9 cellular contexts compared by ENCODE assay signal in the genomic region with DNA sequence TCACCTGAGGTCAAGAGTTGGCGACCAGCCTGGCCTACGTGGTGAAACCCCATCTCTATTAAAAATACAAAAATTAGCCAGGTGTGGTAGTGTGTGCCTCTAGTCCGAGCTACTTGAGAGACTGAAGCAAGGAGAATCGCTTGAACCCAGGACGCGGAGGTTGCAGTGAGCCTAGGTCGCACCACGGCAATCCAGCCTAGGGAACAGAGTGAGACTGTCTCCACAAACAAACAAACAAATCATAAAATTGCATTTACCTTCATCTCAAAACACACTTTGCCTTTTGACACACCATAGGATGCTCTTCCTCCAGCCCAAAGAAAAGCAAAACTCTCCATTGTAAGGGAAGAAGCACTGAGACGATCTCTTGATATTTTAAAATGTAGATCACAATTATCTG. TPM values are rescaled to one million over a fixed set of nuclear protein-coding genes. Genes with fewer than 3 reads are reported as not detected.
A peak's percentile ranks its signal among the peaks of the same experiment; 100 is the strongest.
DNase-seq lines count a peak whose midpoint lies in the region; ATAC-seq and TF ChIP-seq lines count a peak whose summit lies in the region.
"Had no signal": no experiment of that assay in that cellular context is flagged by ENCODE, and none has a peak within 500 bp of the region (broad histone marks: within the 10 kb centered on the region; RNA-seq: fewer than 3 reads in every experiment).

No MANE protein-coding gene starts in this region.

- H2AFZ ChIP-seq in DND-41 (ENCODE audit: low read depth, low read length) = no peak overlapping the region
- H2AFZ ChIP-seq in neural progenitor cell (replicated peaks) = no peak overlapping the region

- H3K4me2 ChIP-seq in DND-41 (ENCODE audit: insufficient read depth, low read length) (peak overlapping the region; percentile 75), neural progenitor cell (peak overlapping the region; percentile 78)

- ATAC-seq in DND-41 (ENCODE audit: insufficient read depth, low read depth) = no peak
- no peak for ATAC-seq in GM21717 (IDR thresholded peaks at IDR 0.05; ENCODE audit: unreplicated experiment)

- H3K27ac ChIP-seq in DND-41 (ENCODE audit: low read length) = no peak overlapping the region
- no peak overlapping the region for H3K27ac ChIP-seq in duodenal mucosa (ENCODE audit: low read depth, low read length)
- H3K27ac ChIP-seq in neural progenitor cell = no peak overlapping the region
- no peak overlapping the region for H3K27ac ChIP-seq in caudate nucleus (ENCODE audit: low read depth, low read length)
- H3K27ac ChIP-seq: SJCRH30 had no signal

- no peaks in the 10 kb centered on the region for H3K27me3 ChIP-seq in DND-41 (ENCODE audit: insufficient read depth, low read length, poor library complexity)
- no peaks in the 10 kb centered on the region for H3K27me3 ChIP-seq in duodenal mucosa (ENCODE audit: control insufficient read depth in 1 of 2, insufficient read depth in 2 of 2, low read length in 2 of 2)
- H3K27me3 ChIP-seq in neural progenitor cell = no peaks in the 10 kb centered on the region
- H3K27me3 ChIP-seq: SJCRH30 had no signal

- H3K9me3 ChIP-seq in DND-41 (ENCODE audit: insufficient read depth, low read length, severe bottlenecking) = no peaks in the 10 kb centered on the region
- H3K9me3 ChIP-seq in duodenal mucosa (ENCODE audit: control insufficient read depth in 1 of 2, low read length in 2 of 2) = no peaks in the 10 kb centered on the region
- H3K9me3 ChIP-seq in neural progenitor cell (ENCODE audit: low read depth) = no peaks in the 10 kb centered on the region
- H3K9me3 ChIP-seq: SJCRH30 had no signal

- H3F3A ChIP-seq in neural progenitor cell (ENCODE audit: low read depth) = peaks cover 77% of the 10 kb centered on the region

- H3K79me2 ChIP-seq in DND-41 (ENCODE audit: insufficient read depth, low read length) = peaks cover 95% of the 10 kb centered on the region
- peaks cover 95% of the 10 kb centered on the region for H3K79me2 ChIP-seq in neural progenitor cell (ENCODE audit: low read depth)

- DNase-seq in DND-41 = no peak
- DNase-seq in NB4 (ENCODE audit: low read depth) = no peak
- DNase-seq in neural progenitor cell (ENCODE audit: low spot score) = no peak
- DNase-seq in caudate nucleus (lab: John Stamatoyannopoulos, UW) = no peak
- DNase-seq in ureter (ENCODE audit: low spot score) = no peak
- no peak for DNase-seq in C1 segment of cervical spinal cord (lab: John Stamatoyannopoulos, UW)
- DNase-seq: SJCRH30 had no signal

- no peak overlapping the region for H3K27ac Mint-ChIP-seq in neural progenitor cell

- H3K27me3 Mint-ChIP-seq in neural progenitor cell (ENCODE audit: insufficient read depth, low read depth) = peaks cover 6% of the 10 kb centered on the region

- H3K4me3 ChIP-seq in DND-41 (ENCODE audit: low read depth in 1 of 2, low read length in 2 of 2) = peak overlapping the region in 1 of 2 experiments; percentile 66; a peak in 2 of 4 replicates
- H3K4me3 ChIP-seq in NB4 (ENCODE audit: low read depth, low read length) = peak overlapping the region; percentile 84
- peak overlapping the region; percentile 89 to 96 for H3K4me3 ChIP-seq in duodenal mucosa (ENCODE audit: low read depth in 1 of 2, low read length in 2 of 2)
- H3K4me3 ChIP-seq in neural progenitor cell = peak overlapping the region; percentile 77

- H3K4me3 Mint-ChIP-seq in neural progenitor cell = peak overlapping the region; percentile 92

- H4K20me1 ChIP-seq in DND-41 (ENCODE audit: insufficient read depth, low read length) (peaks cover 77% of the 10 kb centered on the region), neural progenitor cell (ENCODE audit: low read depth) (peaks cover 77% of the 10 kb centered on the region)

- H3K36me3 ChIP-seq in DND-41 (ENCODE audit: insufficient read depth, low read length) (peaks cover 86% of the 10 kb centered on the region), duodenal mucosa (ENCODE audit: control insufficient read depth in 1 of 2, insufficient read depth in 2 of 2, low read length in 2 of 2) (peaks cover 49 to 58% of the 10 kb centered on the region in 2 donors), neural progenitor cell (peaks cover 50% of the 10 kb centered on the region)

- TF ChIP-seq CTCF in DND-41 (IDR thresholded peaks at IDR 0.05; ENCODE audit: borderline replicate concordance, extremely low read depth, low read length, poor library complexity, severe bottlenecking) (no peak), NB4 (IDR thresholded peaks at IDR 0.05; ENCODE audit: low read depth, low read length) (no peak), neural progenitor cell (IDR thresholded peaks at IDR 0.05) (no peak)

- peaks cover 56% of the 10 kb centered on the region for H3K36me3 Mint-ChIP-seq in neural progenitor cell

- peaks cover 67% of the 10 kb centered on the region for H3K4me1 ChIP-seq in DND-41 (ENCODE audit: insufficient read depth, low read length)
- H3K4me1 ChIP-seq in duodenal mucosa (ENCODE audit: control insufficient read depth in 1 of 2, insufficient read depth in 2 of 2, low read length in 2 of 2) = peaks cover 37 to 39% of the 10 kb centered on the region in 2 donors
- peaks cover 33% of the 10 kb centered on the region for H3K4me1 ChIP-seq in neural progenitor cell

- no peaks in the 10 kb centered on the region for H3K9me3 Mint-ChIP-seq in neural progenitor cell

- H3K9ac ChIP-seq in DND-41 (ENCODE audit: low read depth, low read length) (peak overlapping the region; percentile 13; the same call in 1 of the 2 replicates), duodenal mucosa (ENCODE audit: low read depth in 1 of 2, low read length in 2 of 2) (peak overlapping the region; percentile 15 to 16), neural progenitor cell (peak overlapping the region; percentile 0)

- peaks cover 30% of the 10 kb centered on the region for H3K4me1 Mint-ChIP-seq in neural progenitor cell

- TF ChIP-seq POLR2A in NB4 (IDR thresholded peaks at IDR 0.05; ENCODE audit: extremely low read depth, insufficient read length) = no peak

RNA-seq across cellular contexts. Expression of a gene that starts 4.3 kb away (rescaled TPM):
- 543 and 856 TPM in 2 replicates for total RNA-seq in neural progenitor cell (ENCODE audit: low replicate concordance)
- total RNA-seq in ureter = 356 TPM

RNA-seq across cellular contexts. Expression of a gene that starts 24.6 kb away (rescaled TPM):
- 24.0 and 81.6 TPM in 2 replicates for total RNA-seq in neural progenitor cell (ENCODE audit: low replicate concordance)
- total RNA-seq in ureter = 43.7 TPM
